1 cellular context compared by ENCODE assay signal in genomic region chr20:45971675-45972499, GRCh38.
A peak's percentile ranks its signal among the peaks of the same experiment; 100 is the strongest.
TF ChIP-seq lines count a peak whose summit lies in the region.

Gene ZNF335, minus strand, starts transcription at chr20:45972203. Its CDS starts 793 bp downstream, at chr20:45971410.

TF ChIP-seq in K562, 482 proteins besides CTCF, POLR2A, EP300 and RAD21 (continued from another document and continues in another):
- peak in 1 of 2 experiments; percentile 87; a peak in 2 of 4 replicates for TF ChIP-seq ZNF318 (IDR thresholded peaks at IDR 0.05; ENCODE audit: borderline replicate concordance in 1 of 2, low read depth in 1 of 2)
- TF ChIP-seq TARDBP (IDR thresholded peaks at IDR 0.05) = peak; percentile 95
- TF ChIP-seq STAT5B (CRISPR knock-in tag; IDR thresholded peaks at IDR 0.05) = no peak
- peak; percentile 62 to 84; a peak in 3 of 4 replicates for TF ChIP-seq MNT (conservative IDR thresholded peaks at IDR 0.05)
- no peak for TF ChIP-seq CLOCK (CRISPR knock-in tag; IDR thresholded peaks at IDR 0.05; ENCODE audit: borderline replicate concordance)
- TF ChIP-seq RBM22 (IDR thresholded peaks at IDR 0.05; ENCODE audit: low read depth, low read length, poor library complexity, severe bottlenecking) = no peak
- TF ChIP-seq LARP7 (IDR thresholded peaks at IDR 0.05) = no peak; the same call in 1 of the 2 replicates
- TF ChIP-seq DMBX1 (CRISPR knock-in tag; IDR thresholded peaks at IDR 0.05; ENCODE audit: borderline replicate concordance) = peak; percentile 77
- peak; percentile 94 for TF ChIP-seq SP1 (CRISPR knock-in tag; IDR thresholded peaks at IDR 0.05)
- TF ChIP-seq GABPB1 (CRISPR knock-in tag; IDR thresholded peaks at IDR 0.05) = peak; percentile 82
- no peak for TF ChIP-seq MCM2 (IDR thresholded peaks at IDR 0.05; ENCODE audit: low read depth)
- peak; percentile 74; the same call in 1 of the 2 replicates for TF ChIP-seq MAX (CRISPR knock-in tag; IDR thresholded peaks at IDR 0.05)
- no peak for TF ChIP-seq ZNF551 (CRISPR knock-in tag; IDR thresholded peaks at IDR 0.05)
- TF ChIP-seq CSDE1 (IDR thresholded peaks at IDR 0.05) = peak in 1 of 2 experiments; percentile 93; a peak in 2 of 4 replicates
- TF ChIP-seq SIN3B (IDR thresholded peaks at IDR 0.05; ENCODE audit: low read depth) = peak; percentile 68
- no peak for TF ChIP-seq SRSF7 (optimal IDR thresholded peaks at IDR 0.05; ENCODE audit: low read depth, low read length)
- TF ChIP-seq ZFP30 (CRISPR knock-in tag; IDR thresholded peaks at IDR 0.05; ENCODE audit: borderline replicate concordance) = no peak
- peak; percentile 79 for TF ChIP-seq NR2C1 (IDR thresholded peaks at IDR 0.05)
- TF ChIP-seq NR2C1 (tag; IDR thresholded peaks at IDR 0.05) = peak; percentile 63
- peak in 1 of 2 experiments; percentile 88; a peak in 2 of 4 replicates for TF ChIP-seq MLLT1 (IDR thresholded peaks at IDR 0.05)
- no peak for TF ChIP-seq POLR3A (IDR thresholded peaks at IDR 0.05; ENCODE audit: borderline replicate concordance, extremely low read depth, insufficient read depth, insufficient read length)
- no peak for TF ChIP-seq ZNF12 (CRISPR knock-in tag; IDR thresholded peaks at IDR 0.05)
- peak; percentile 62; the same call in 1 of the 2 replicates for TF ChIP-seq XRCC5 (IDR thresholded peaks at IDR 0.05; ENCODE audit: low read depth, low read length)
- 0 out of 2 replicates have a peak, but pooled peaks have one; percentile 6 for TF ChIP-seq ZNF41 (CRISPR knock-in tag; conservative IDR thresholded peaks at IDR 0.05)
- TF ChIP-seq CHD1 (IDR thresholded peaks at IDR 0.05; ENCODE audit: low read length) = peak; percentile 11
- TF ChIP-seq ZBTB2 (IDR thresholded peaks at IDR 0.05) = peak; percentile 77
- TF ChIP-seq HBP1 (CRISPR knock-in tag; IDR thresholded peaks at IDR 0.05) = peak; percentile 62; the same call in 1 of the 2 replicates
- no peak for TF ChIP-seq COPS2 (conservative IDR thresholded peaks at IDR 0.05)
- no peak for TF ChIP-seq ATF6 (CRISPR knock-in tag; IDR thresholded peaks at IDR 0.05)
- TF ChIP-seq ARID1B (IDR thresholded peaks at IDR 0.05) = peak; percentile 71
- no peak for TF ChIP-seq DLX4 (CRISPR knock-in tag; IDR thresholded peaks at IDR 0.05)
- TF ChIP-seq ZNF280B (CRISPR knock-in tag; IDR thresholded peaks at IDR 0.05) = no peak
- TF ChIP-seq NCOA4 (IDR thresholded peaks at IDR 0.05; ENCODE audit: partially characterized antibody) = no peak
